Comparison of ENCODE assay signal across 1 cellular context in the genomic region with DNA sequence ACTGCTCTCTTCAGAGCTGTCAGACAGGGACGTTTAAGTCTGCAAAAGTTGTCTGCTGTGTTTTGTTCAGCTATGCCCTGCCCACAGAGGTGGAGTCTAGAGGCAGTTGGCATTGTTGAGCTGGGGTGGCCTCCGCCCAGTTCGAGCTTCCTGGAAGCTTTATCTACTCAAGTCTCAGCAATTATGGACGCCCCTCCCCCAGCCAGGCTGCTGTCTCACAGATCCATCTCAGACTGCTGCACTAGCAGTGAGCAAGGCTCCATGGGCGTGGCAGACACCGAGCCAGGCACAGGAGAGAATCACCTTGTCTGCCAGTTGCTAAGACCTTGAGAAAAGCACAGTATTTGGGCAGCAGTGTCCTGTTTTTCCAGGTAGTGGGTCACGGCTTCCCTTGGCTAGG.
TF ChIP-seq lines count a peak whose summit lies in the region.

No MANE protein-coding gene starts in this region.

TF ChIP-seq in WTC11, 78 proteins besides CTCF, POLR2A, EP300 and RAD21 (continued from another document):
- TF ChIP-seq, protein P1, sequence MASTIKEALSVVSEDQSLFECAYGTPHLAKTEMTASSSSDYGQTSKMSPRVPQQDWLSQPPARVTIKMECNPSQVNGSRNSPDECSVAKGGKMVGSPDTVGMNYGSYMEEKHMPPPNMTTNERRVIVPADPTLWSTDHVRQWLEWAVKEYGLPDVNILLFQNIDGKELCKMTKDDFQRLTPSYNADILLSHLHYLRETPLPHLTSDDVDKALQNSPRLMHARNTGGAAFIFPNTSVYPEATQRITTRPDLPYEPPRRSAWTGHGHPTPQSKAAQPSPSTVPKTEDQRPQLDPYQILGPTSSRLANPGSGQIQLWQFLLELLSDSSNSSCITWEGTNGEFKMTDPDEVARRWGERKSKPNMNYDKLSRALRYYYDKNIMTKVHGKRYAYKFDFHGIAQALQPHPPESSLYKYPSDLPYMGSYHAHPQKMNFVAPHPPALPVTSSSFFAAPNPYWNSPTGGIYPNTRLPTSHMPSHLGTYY (CRISPR knock-in tag; IDR thresholded peaks at IDR 0.05) = no peak
